ENCODE assay signal across 28 cellular contexts in the genomic region with DNA sequence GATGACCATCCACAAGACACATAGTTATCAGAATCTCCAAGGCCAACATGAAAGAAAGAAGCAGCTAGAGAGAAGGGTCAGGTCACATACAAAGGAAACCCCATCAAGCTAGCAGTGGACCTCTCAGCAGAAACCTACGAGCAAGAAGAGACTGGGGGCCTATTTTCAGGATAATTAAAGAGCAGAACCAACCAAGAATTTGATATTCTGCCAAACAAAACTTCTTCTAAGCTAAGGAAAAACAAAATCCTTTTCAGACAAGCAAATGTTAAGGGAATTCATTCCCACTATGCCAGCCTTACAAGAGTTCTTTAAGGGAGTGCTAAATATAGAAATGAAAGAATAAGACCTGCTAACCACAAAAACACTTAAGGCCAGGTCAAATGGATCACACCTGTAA.
"Had no signal": no experiment of that assay in that cellular context is flagged by ENCODE, and none has a peak within 500 bp of the region (broad histone marks: within the 10 kb centered on the region; RNA-seq: fewer than 3 reads in every experiment).

No MANE protein-coding gene starts in this region.

- H3K27ac Mint-ChIP-seq: activated CD4-positive, alpha-beta memory T cell treated with anti-CD3 and anti-CD28 coated beads for 36 hours; activated CD4-positive, alpha-beta T cell treated with anti-CD3 and anti-CD28 coated beads, Interleukin-2, amount 10 ng/mL, durations not matched to agents 24 days and 14 days; activated naive CD4-positive, alpha-beta T cell treated with anti-CD3 and anti-CD28 coated beads for 36 hours; activated naive CD8-positive, alpha-beta T cell treated with anti-CD3 and anti-CD28 coated beads for 36 hours; activated T-helper 1 cell treated with anti-CD3 and anti-CD28 coated beads, Interleukin-12 subunit alpha, Interleukin-12 subunit beta, Interleukin-2, Interleukin-4 antibody, amounts not matched to agents 30 ng/mL and 10 ng/mL and 1 ng/mL, durations not matched to agents 14 hours and 24 hours and 36 hours; endodermal cell; natural killer cell treated with Interleukin-12 subunit alpha and Interleukin-12 subunit beta and Interleukin-15 and Interleukin-18, amount 100 ng/mL, for 72 hours; stimulated activated naive CD8-positive, alpha-beta T cell treated with anti-CD3 and anti-CD28 coated beads, Interleukin-15, Interleukin-2, amounts not matched to agents 100 ng/mL and 50 ng/mL, for 24 hours had no signal

- H3K9me3 Mint-ChIP-seq: activated CD4-positive, alpha-beta memory T cell treated with anti-CD3 and anti-CD28 coated beads for 36 hours; activated naive CD4-positive, alpha-beta T cell treated with anti-CD3 and anti-CD28 coated beads for 36 hours; activated T-helper 1 cell treated with anti-CD3 and anti-CD28 coated beads, Interleukin-12 subunit alpha, Interleukin-12 subunit beta, Interleukin-2, Interleukin-4 antibody, amounts not matched to agents 30 ng/mL and 10 ng/mL and 1 ng/mL, durations not matched to agents 14 hours and 24 hours and 36 hours; endodermal cell; immature natural killer cell; stimulated activated effector memory CD8-positive, alpha-beta T cell treated with anti-CD3 and anti-CD28 coated beads, Interleukin-12 subunit alpha, Interleukin-12 subunit beta, amount 100 ng/mL, for 72 hours had no signal

- H3K4me3 ChIP-seq: ascending aorta, heart left ventricle, lung, skin epidermis, thoracic aorta, uterus had no signal

- H3K27me3 ChIP-seq: ascending aorta, foreskin keratinocyte, heart left ventricle, uterus had no signal

- H3K27me3 Mint-ChIP-seq: activated CD4-positive, alpha-beta memory T cell treated with anti-CD3 and anti-CD28 coated beads for 36 hours; activated CD4-positive, alpha-beta T cell treated with anti-CD3 and anti-CD28 coated beads, Interleukin-2, amount 10 ng/mL, durations not matched to agents 24 days and 14 days; activated naive CD8-positive, alpha-beta T cell treated with anti-CD3 and anti-CD28 coated beads for 36 hours; natural killer cell treated with Interleukin-12 subunit alpha and Interleukin-12 subunit beta and Interleukin-15 and Interleukin-18, amount 100 ng/mL, for 72 hours; stimulated activated naive CD8-positive, alpha-beta T cell treated with anti-CD3 and anti-CD28 coated beads, Interleukin-15, Interleukin-2, amounts not matched to agents 100 ng/mL and 50 ng/mL, for 24 hours had no signal

- H3K36me3 ChIP-seq: thoracic aorta, uterus had no signal

- H3K9me3 ChIP-seq: ascending aorta, heart left ventricle, thoracic aorta, uterus had no signal

- H3K4me3 Mint-ChIP-seq: activated CD4-positive, alpha-beta memory T cell treated with anti-CD3 and anti-CD28 coated beads for 36 hours; activated CD4-positive, alpha-beta T cell treated with anti-CD3 and anti-CD28 coated beads, Interleukin-2, amount 10 ng/mL, durations not matched to agents 24 days and 14 days; activated naive CD4-positive, alpha-beta T cell treated with anti-CD3 and anti-CD28 coated beads for 36 hours; activated naive CD8-positive, alpha-beta T cell treated with anti-CD3 and anti-CD28 coated beads for 36 hours; activated T-helper 1 cell treated with anti-CD3 and anti-CD28 coated beads, Interleukin-12 subunit alpha, Interleukin-12 subunit beta, Interleukin-2, Interleukin-4 antibody, amounts not matched to agents 30 ng/mL and 10 ng/mL and 1 ng/mL, durations not matched to agents 14 hours and 24 hours and 36 hours; endodermal cell; immature natural killer cell; natural killer cell treated with Interleukin-12 subunit alpha and Interleukin-12 subunit beta and Interleukin-15 and Interleukin-18, amount 100 ng/mL, for 72 hours; stimulated activated effector memory CD8-positive, alpha-beta T cell treated with anti-CD3 and anti-CD28 coated beads, Interleukin-12 subunit alpha, Interleukin-12 subunit beta, amount 100 ng/mL, for 72 hours; stimulated activated naive CD8-positive, alpha-beta T cell treated with anti-CD3 and anti-CD28 coated beads, Interleukin-15, Interleukin-2, amounts not matched to agents 100 ng/mL and 50 ng/mL, for 24 hours had no signal

- DNase-seq: activated CD4-positive, alpha-beta memory T cell treated with anti-CD3 and anti-CD28 coated beads for 36 hours; activated CD4-positive, alpha-beta T cell treated with anti-CD3 and anti-CD28 coated beads, Interleukin-2, amount 10 ng/mL, durations not matched to agents 24 days and 14 days; activated CD4-positive, CD25-positive, alpha-beta regulatory T cell treated with anti-CD3 and anti-CD28 coated beads, Interleukin-2, amount 50 U/mL, for 72 hours; activated CD8-positive, alpha-beta memory T cell treated with anti-CD3 and anti-CD28 coated beads, Interleukin-2, amount 50 U/mL, for 4 hours; activated effector memory CD4-positive, alpha-beta T cell treated with anti-CD3 and anti-CD28 coated beads, Interleukin-2, amount 50 U/mL, for 16 hours; activated naive CD4-positive, alpha-beta T cell treated with anti-CD3 and anti-CD28 coated beads for 36 hours; activated naive CD8-positive, alpha-beta T cell treated with anti-CD3 and anti-CD28 coated beads for 36 hours; activated T-cell treated with anti-CD3 and anti-CD28 coated beads, Interleukin-2, amount 50 U/mL, for 1 hour; cerebellar nuclear complex; cortex of kidney; endodermal cell; foreskin keratinocyte; heart left ventricle; hypothalamus; immature natural killer cell; mesendoderm; stimulated activated CD4-positive, alpha-beta T cell treated with anti-CD3 and anti-CD28 coated beads, Interleukin-4, amount 100 ng/mL, for 24 hours; T-helper 2 cell; trophoblast cell; uterus had no signal

- H3K36me3 Mint-ChIP-seq: natural killer cell treated with Interleukin-12 subunit alpha and Interleukin-12 subunit beta and Interleukin-15 and Interleukin-18, amount 100 ng/mL, for 72 hours had no signal

- H3K4me1 Mint-ChIP-seq: endodermal cell had no signal

- H3K4me1 ChIP-seq: foreskin keratinocyte, heart left ventricle, uterus had no signal
